In genomic region chr18:63758616-63759015, GRCh38 we compare ENCODE assay signal across 18 cellular contexts. TPM values are rescaled to one million over a fixed set of nuclear protein-coding genes. Genes with fewer than 3 reads are reported as not detected.
"Had no signal": no experiment of that assay in that cellular context is flagged by ENCODE, and none has a peak within 500 bp of the region (broad histone marks: within the 10 kb centered on the region; RNA-seq: fewer than 3 reads in every experiment).

No MANE protein-coding gene starts in this region.

- DNase-seq: activated B cell treated with CpG ODN at 0.5 μM for 24 hours; activated CD4-positive, alpha-beta T cell treated with anti-CD3 and anti-CD28 coated beads, Interleukin-2, amount 10 ng/mL, durations not matched to agents 24 days and 14 days; activated CD8-positive, alpha-beta memory T cell treated with anti-CD3 and anti-CD28 coated beads for 24 hours; activated naive CD4-positive, alpha-beta T cell treated with anti-CD3 and anti-CD28 coated beads for 36 hours; dermis blood vessel endothelial cell; endodermal cell; erythroblast; immature natural killer cell; occipital lobe; stimulated activated CD4-positive, alpha-beta T cell treated with anti-CD3 and anti-CD28 coated beads, Interleukin-2, amount 100 ng/mL, for 24 hours; stimulated activated naive B cell treated with anti-CD40 and anti-IgM and Interleukin-4, amounts not matched to agents 10 μg/mL and 1 μg/mL and 100 μg/mL, for 72 hours; transverse colon had no signal

- H3K36me3 ChIP-seq: prostate gland, transverse colon had no signal

- H3K4me3 ChIP-seq: prostate gland, transverse colon had no signal

- ATAC-seq: activated T-helper 17 cell treated with anti-CD3 and anti-CD28 coated beads, Interleukin-2, amount 50 U/mL, for 72 hours; left lobe of liver; stimulated activated naive B cell treated with anti-CD40 and anti-IgM and Interleukin-4, amounts not matched to agents 10 μg/mL and 1 μg/mL and 100 μg/mL, for 72 hours had no signal

- H3K27me3 ChIP-seq: transverse colon had no signal

- H3K4me1 ChIP-seq: prostate gland, transverse colon had no signal

- H3K9me3 ChIP-seq: prostate gland had no signal

- H3K27ac ChIP-seq: prostate gland, transverse colon had no signal

RNA-seq across cellular contexts. Expression of gene SERPINB7, which starts 16.6 kb away (rescaled TPM):
- total RNA-seq: activated B cell treated with CpG ODN at 0.5 μM for 24 hours; activated CD4-positive, alpha-beta T cell treated with anti-CD3 and anti-CD28 coated beads, Interleukin-2, amount 10 ng/mL, durations not matched to agents 24 days and 14 days; activated naive CD4-positive, alpha-beta T cell treated with anti-CD3 and anti-CD28 coated beads for 36 hours; activated T-helper 17 cell treated with anti-CD3 and anti-CD28 coated beads, Interleukin-2, amount 50 U/mL, for 72 hours; dermis blood vessel endothelial cell; endodermal cell; left lobe of liver; occipital lobe; subcutaneous adipose tissue; T-helper 1 cell treated with Interleukin-12 subunit alpha and Interleukin-12 subunit beta and Interleukin-4 antibody, amounts not matched to agents 30 ng/mL and 1 ng/mL, for 36 hours; transverse colon had no signal

RNA-seq across cellular contexts. Expression of gene SERPINB11, which starts 55.9 kb away (rescaled TPM):
- total RNA-seq: activated B cell treated with CpG ODN at 0.5 μM for 24 hours; activated CD4-positive, alpha-beta T cell treated with anti-CD3 and anti-CD28 coated beads, Interleukin-2, amount 10 ng/mL, durations not matched to agents 24 days and 14 days; activated naive CD4-positive, alpha-beta T cell treated with anti-CD3 and anti-CD28 coated beads for 36 hours; activated T-helper 17 cell treated with anti-CD3 and anti-CD28 coated beads, Interleukin-2, amount 50 U/mL, for 72 hours; dermis blood vessel endothelial cell; endodermal cell; left lobe of liver; occipital lobe; sciatic nerve; subcutaneous adipose tissue; T-helper 1 cell treated with Interleukin-12 subunit alpha and Interleukin-12 subunit beta and Interleukin-4 antibody, amounts not matched to agents 30 ng/mL and 1 ng/mL, for 36 hours; transverse colon had no signal
